ENCODE assay signal across 22 cellular contexts in genomic region chr2:150188177-150188576, GRCh38.
DNase-seq lines count a peak whose midpoint lies in the region; ATAC-seq, FAIRE-seq and TF ChIP-seq lines count a peak whose summit lies in the region.
"Had no signal": no experiment of that assay in that cellular context is flagged by ENCODE, and none has a peak within 500 bp of the region (broad histone marks: within the 10 kb centered on the region; RNA-seq: fewer than 3 reads in every experiment).

No MANE protein-coding gene starts in this region.

- no peak overlapping the region for H3K4me3 Mint-ChIP-seq in nephron progenitor cell
- H3K4me3 Mint-ChIP-seq: CD4-positive, alpha-beta T cell; memory B cell; naive thymus-derived CD8-positive, alpha-beta T cell had no signal

- H3K27ac ChIP-seq in liver (ENCODE audit: low read depth in 1 of 2, low read length in 2 of 2) = peak overlapping the region; percentile 60 to 86
- H3K27ac ChIP-seq in HepG2 (ENCODE audit: extremely low read length, insufficient read depth, low read length) = no peak overlapping the region
- H3K27ac ChIP-seq in VCaP = no peak overlapping the region
- no peak overlapping the region for H3K27ac ChIP-seq in small intestine (ENCODE audit: low read depth in 1 of 2, low read length in 1 of 2)

- no peak for TF ChIP-seq CTCF in liver (IDR thresholded peaks at IDR 0.05; ENCODE audit: low read depth, low read length, missing input control)
- no peak for TF ChIP-seq CTCF in HepG2 (CRISPR knock-in tag; IDR thresholded peaks at IDR 0.05)
- peak; percentile 64 for TF ChIP-seq CTCF in VCaP (conservative IDR thresholded peaks at IDR 0.05)
- no peak for TF ChIP-seq CTCF in fibroblast of the aortic adventitia (IDR thresholded peaks at IDR 0.05; ENCODE audit: insufficient read depth, low read length)
- no peak for TF ChIP-seq CTCF in nephron progenitor cell (IDR thresholded peaks at IDR 0.05)

- no TSS peak for BruUV-seq in HepG2 (replicated peaks; lab: Mats Ljungman, UMichigan)

- intact Hi-C loops in HepG2 (cut with micrococcal nuclease; ENCODE audit: unreplicated experiment) = no loop called here

- no peak overlapping the region for H3K27ac Mint-ChIP-seq in nephron progenitor cell
- H3K27ac Mint-ChIP-seq: CD4-positive, alpha-beta T cell; memory B cell; naive thymus-derived CD8-positive, alpha-beta T cell had no signal

- H3K9me3 ChIP-seq in liver (ENCODE audit: control insufficient read depth in 4 of 4, low read length in 3 of 4) (peaks cover 2 to 5% (median 4%) of the 10 kb centered on the region in 4 donors), HepG2 (ENCODE audit: low read length) (peaks cover 70% of the 10 kb centered on the region), small intestine (ENCODE audit: control insufficient read depth, low read depth) (no peaks in the 10 kb centered on the region)

- no peak overlapping the region for H2AFZ ChIP-seq in HepG2 (ENCODE audit: low read length)

- H3K4me3 ChIP-seq in liver (ENCODE audit: low read depth in 1 of 3, low read length in 3 of 3) (no peak overlapping the region), HepG2 (replicated peaks in 1 of 3; ENCODE audit: insufficient read depth in 1 of 3, low read depth in 2 of 3, low read length in 3 of 3) (no peak overlapping the region), fibroblast of the aortic adventitia (ENCODE audit: low read depth, low read length) (no peak overlapping the region), small intestine (ENCODE audit: low read depth in 1 of 2, low read length in 2 of 2) (no peak overlapping the region)
- H3K4me3 ChIP-seq: K562 had no signal

- DNase-seq in HepG2 (ENCODE audit: low spot score) (no peak), fibroblast of the aortic adventitia (ENCODE audit: low read depth) (peak; percentile 91), small intestine (peak; percentile 51), DMS 273 (lab: John Stamatoyannopoulos, UW; ENCODE audit: unreplicated experiment) (no peak), T-helper 1 cell (no peak), nephron progenitor cell (no peak)
- DNase-seq: activated CD4-positive, alpha-beta T cell treated with anti-CD3 and anti-CD28 coated beads, Interleukin-2, amount 50 U/mL, for 1 hour; activated gamma-delta T cell treated with Interleukin-2 at 50 U/mL for 16 hours; amygdala; CD4-positive, alpha-beta T cell; cerebellar nuclear complex; kidney; MV-4-11; naive thymus-derived CD8-positive, alpha-beta T cell; NCI-H187; posterior cingulate gyrus; Right ventricle myocardium superior had no signal

- POLR2A ChIA-PET in HepG2 (lab: Yijun Ruan, JAX) = no interaction called here

- H3K27me3 ChIP-seq in liver (ENCODE audit: control insufficient read depth in 4 of 4, insufficient read depth in 4 of 4, low read length in 3 of 4) = no peaks in the 10 kb centered on the region
- H3K27me3 ChIP-seq in HepG2 (ENCODE audit: control insufficient read depth in 1 of 2, insufficient read depth in 2 of 2, low read length in 2 of 2) = no peaks in the 10 kb centered on the region
- H3K27me3 ChIP-seq in small intestine (ENCODE audit: control insufficient read depth in 2 of 2, insufficient read depth in 2 of 2, low read length in 2 of 2) = no peaks in the 10 kb centered on the region

- WGBS in liver = 28% methylated on average over 4 of the region's 4 CpGs
- WGBS in HepG2 (ENCODE audit: low lambda C conversion rate) = 19% methylated on average over 4 of the region's 4 CpGs
- WGBS in small intestine, 3 donors = 10 to 41% (median 16%) methylated on average over 4 of the region's 4 CpGs

- H3K36me3 Mint-ChIP-seq in nephron progenitor cell (ENCODE audit: low read depth) = no peaks in the 10 kb centered on the region
- H3K36me3 Mint-ChIP-seq: memory B cell; naive thymus-derived CD8-positive, alpha-beta T cell had no signal

- peak in 1 of 2 donors; percentile 21 for TF ChIP-seq RAD21 in liver (IDR thresholded peaks at IDR 0.05)
- no peak for TF ChIP-seq RAD21 in HepG2 (CRISPR knock-in tag; IDR thresholded peaks at IDR 0.05)

- no peaks in the 10 kb centered on the region for H3K79me2 ChIP-seq in HepG2 (ENCODE audit: insufficient read depth, low read length)

- no peaks in the 10 kb centered on the region for H4K20me1 ChIP-seq in HepG2 (ENCODE audit: insufficient read depth, low read length)

- no peak for ATAC-seq in HepG2
- ATAC-seq: K562; naive thymus-derived CD8-positive, alpha-beta T cell had no signal

- TF ChIP-seq EP300 in HepG2 (IDR thresholded peaks at IDR 0.05; ENCODE audit: low read depth in 2 of 2, low read length in 2 of 2) (no peak), HepG2 (CRISPR knock-in tag; IDR thresholded peaks at IDR 0.05; ENCODE audit: borderline replicate concordance) (no peak)

- CTCF ChIA-PET in HepG2 (lab: Yijun Ruan, JAX; ENCODE audit: low intra/inter-chr PET ratio, low total read pairs) = no interaction called here

- no peak overlapping the region for H3K4me2 ChIP-seq in HepG2 (ENCODE audit: low read depth, low read length)

- FAIRE-seq in HepG2 (lab: Jason Lieb, UNC) (no peak), small intestine (lab: Jason Lieb, UNC) (no peak)
- FAIRE-seq: GM12892, K562 had no signal

- peaks cover 0 to 12% (median 4%) of the 10 kb centered on the region in 4 donors for H3K4me1 ChIP-seq in liver (ENCODE audit: control insufficient read depth in 4 of 4, insufficient read depth in 4 of 4, low read length in 3 of 4)
- no peaks in the 10 kb centered on the region for H3K4me1 ChIP-seq in HepG2 (ENCODE audit: insufficient read depth, low read length)
- no peaks in the 10 kb centered on the region for H3K4me1 ChIP-seq in small intestine (ENCODE audit: control insufficient read depth in 2 of 2, insufficient read depth in 1 of 2, low read depth in 1 of 2, low read length in 1 of 2)

- H3K9ac ChIP-seq in liver (ENCODE audit: low read depth in 1 of 2, low read length in 2 of 2) = peak overlapping the region in 1 of 2 donors; percentile 66
- H3K9ac ChIP-seq in HepG2 (ENCODE audit: insufficient read depth, low read depth, low read length) = no peak overlapping the region

- H3K4me1 Mint-ChIP-seq in nephron progenitor cell = peaks cover 18% of the 10 kb centered on the region
- H3K4me1 Mint-ChIP-seq: memory B cell; naive thymus-derived CD8-positive, alpha-beta T cell had no signal

- in situ Hi-C loops in HepG2 (cut with HindIII; ENCODE audit: extremely low pct_ligation_motif_present, low pct_unique_long_range_greater_than_20kb) = no loop called here

- H3K27me3 Mint-ChIP-seq in nephron progenitor cell (ENCODE audit: low read depth, poor library complexity) = no peaks in the 10 kb centered on the region
- H3K27me3 Mint-ChIP-seq: CD4-positive, alpha-beta T cell; memory B cell; naive thymus-derived CD8-positive, alpha-beta T cell had no signal

- TF ChIP-seq POLR2A in HepG2 (IDR thresholded peaks at IDR 0.05; ENCODE audit: insufficient read depth in 1 of 2, low read depth in 2 of 2, low read length in 2 of 2) = no peak

- H3K36me3 ChIP-seq in liver (ENCODE audit: control insufficient read depth in 4 of 4, insufficient read depth in 3 of 4, low read depth in 1 of 4, low read length in 3 of 4) (peaks cover 0 to 7% (median 1%) of the 10 kb centered on the region in 4 donors), HepG2 (replicated peaks in 1 of 2; ENCODE audit: control insufficient read depth in 1 of 2, insufficient read depth in 2 of 2, low read length in 2 of 2) (no peaks in the 10 kb centered on the region), small intestine (ENCODE audit: control insufficient read depth in 2 of 2, insufficient read depth in 2 of 2, low read length in 2 of 2) (no peaks in the 10 kb centered on the region)

- peaks cover 19% of the 10 kb centered on the region for H3K9me3 Mint-ChIP-seq in nephron progenitor cell

TF ChIP-seq in liver, 16 proteins besides CTCF, POLR2A, EP300 and RAD21 (continues in another document):
- TF ChIP-seq FOXA2 (IDR thresholded peaks at IDR 0.05) (no peak), ATF3 (IDR thresholded peaks at IDR 0.05) (no peak), NR2F2 (IDR thresholded peaks at IDR 0.05) (no peak), HNF4A (conservative IDR thresholded peaks at IDR 0.05) (no peak)
- TF ChIP-seq, protein P1, sequence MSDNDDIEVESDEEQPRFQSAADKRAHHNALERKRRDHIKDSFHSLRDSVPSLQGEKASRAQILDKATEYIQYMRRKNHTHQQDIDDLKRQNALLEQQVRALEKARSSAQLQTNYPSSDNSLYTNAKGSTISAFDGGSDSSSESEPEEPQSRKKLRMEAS (IDR thresholded peaks at IDR 0.05) = no peak

TF ChIP-seq in HepG2, 621 proteins besides CTCF, POLR2A, EP300 and RAD21 (continues in another document):
- TF ChIP-seq NPAS2 (CRISPR knock-in tag; IDR thresholded peaks at IDR 0.05; ENCODE audit: borderline replicate concordance) (no peak), PHF8 (CRISPR knock-in tag; IDR thresholded peaks at IDR 0.05) (no peak), STAT6 (CRISPR knock-in tag; IDR thresholded peaks at IDR 0.05; ENCODE audit: borderline replicate concordance) (no peak), ZNF773 (CRISPR knock-in tag; IDR thresholded peaks at IDR 0.05; ENCODE audit: borderline replicate concordance) (no peak), KDM5B (CRISPR knock-in tag; IDR thresholded peaks at IDR 0.05; ENCODE audit: borderline replicate concordance) (no peak), CBX5 (CRISPR knock-in tag; IDR thresholded peaks at IDR 0.05; ENCODE audit: borderline replicate concordance) (no peak), CENPBD1 (CRISPR knock-in tag; IDR thresholded peaks at IDR 0.05; ENCODE audit: borderline replicate concordance, low read depth) (no peak), PAX8 (CRISPR knock-in tag; IDR thresholded peaks at IDR 0.05; ENCODE audit: borderline replicate concordance) (no peak)

Comparison
In these comparisons a context has a peak if more than half of its experiments do, and no peak if none do; other contexts are left out.
1. H3K27ac ChIP-seq: peak in liver (2 of 2); none in HepG2 (single experiment), VCaP (single experiment) and small intestine (0 of 2).
2. DNase-seq: peak in fibroblast of the aortic adventitia (single experiment) and small intestine (single experiment); none in HepG2 (single experiment), DMS 273 (single experiment), T-helper 1 cell (0 of 5) and nephron progenitor cell (single experiment).